In the genomic region with DNA sequence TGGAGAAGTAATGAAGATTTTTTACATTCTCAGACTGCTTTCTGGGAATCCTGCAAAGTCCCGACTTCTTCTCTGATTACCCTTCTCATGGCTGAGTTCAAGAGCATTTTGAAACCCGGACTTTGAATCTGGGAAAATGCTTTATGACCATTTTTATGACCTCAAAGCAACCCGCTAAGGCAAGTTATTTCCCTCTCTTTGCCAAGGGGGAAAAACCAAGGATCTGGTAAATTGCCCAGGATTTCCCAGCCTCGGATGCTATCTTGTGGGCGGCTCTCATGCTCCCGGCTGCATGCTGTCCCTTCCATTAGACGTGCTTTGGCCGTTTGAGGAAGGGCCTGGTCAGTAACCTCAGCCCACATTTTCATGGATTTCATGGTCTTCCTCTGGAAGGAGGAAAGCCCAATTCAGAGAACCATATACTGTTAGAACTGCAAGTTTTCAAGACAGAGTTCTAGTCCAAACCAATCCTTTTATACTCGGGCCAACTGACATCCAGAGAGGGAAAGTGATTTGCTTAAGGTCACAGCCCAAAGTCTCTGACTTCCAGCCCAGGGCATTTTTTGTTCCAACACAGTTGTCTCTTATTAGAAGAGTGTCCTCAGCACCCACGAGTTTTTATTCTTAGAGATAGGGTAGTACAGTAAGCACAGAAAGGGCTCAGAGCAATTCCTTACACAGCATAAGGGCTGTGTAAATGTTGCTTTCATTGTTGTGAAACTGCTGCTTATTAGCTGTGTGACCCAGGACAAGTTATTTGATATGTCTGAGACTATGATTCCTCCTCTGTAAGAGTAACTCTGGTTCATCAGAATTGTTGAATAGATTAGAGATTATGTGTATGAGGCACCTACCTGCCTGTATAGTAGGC, we compare ENCODE assay signal across 18 cellular contexts.
A peak's percentile ranks its signal among the peaks of the same experiment; 100 is the strongest.
DNase-seq lines count a peak whose midpoint lies in the region; ATAC-seq, FAIRE-seq and TF ChIP-seq lines count a peak whose summit lies in the region.
"Had no signal": no experiment of that assay in that cellular context is flagged by ENCODE, and none has a peak within 500 bp of the region (broad histone marks: within the 10 kb centered on the region; RNA-seq: fewer than 3 reads in every experiment).

No MANE protein-coding gene starts in this region.

- no peaks in the 10 kb centered on the region for H3K23me2 ChIP-seq in H1 (ENCODE audit: low read depth, low read length)

- H3K79me2 ChIP-seq in HepG2 (ENCODE audit: insufficient read depth, low read length) = no peaks in the 10 kb centered on the region
- peaks cover 3 to 96% of the 10 kb centered on the region in 2 experiments; a peak in 3 of 4 replicates for H3K79me2 ChIP-seq in H1 (ENCODE audit: control insufficient read depth in 1 of 2, insufficient read depth in 2 of 2, low read length in 2 of 2)

- peaks cover 4 to 30% (median 22%) of the 10 kb centered on the region in 4 donors for H3K4me1 ChIP-seq in liver (ENCODE audit: control insufficient read depth in 4 of 4, insufficient read depth in 4 of 4, low read length in 3 of 4)
- H3K4me1 ChIP-seq in HepG2 (ENCODE audit: insufficient read depth, low read length) = no peaks in the 10 kb centered on the region
- H3K4me1 ChIP-seq in H1 (replicated peaks in 1 of 4; ENCODE audit: control insufficient read depth in 3 of 4, insufficient read depth in 4 of 4, low read length in 3 of 4) = peaks cover 5 to 25% (median 17%) of the 10 kb centered on the region in 4 experiments
- H3K4me1 ChIP-seq in mucosa of rectum (ENCODE audit: control insufficient read depth in 2 of 2, insufficient read depth in 2 of 2, low read length in 2 of 2) = peaks cover 27 to 28% of the 10 kb centered on the region in 2 donors
- peaks cover 3 to 22% of the 10 kb centered on the region in 2 donors for H3K4me1 ChIP-seq in aorta (ENCODE audit: control insufficient read depth in 1 of 2, insufficient read depth in 2 of 2, low read length in 2 of 2)
- H3K4me1 ChIP-seq in foreskin keratinocyte = no peaks in the 10 kb centered on the region

- no peak overlapping the region for H2BK20ac ChIP-seq in H1 (ENCODE audit: low read length)

- H4K20me1 ChIP-seq in HepG2 (ENCODE audit: insufficient read depth, low read length) (no peaks in the 10 kb centered on the region), H1 (replicated peaks in 1 of 2; ENCODE audit: control insufficient read depth in 1 of 2, insufficient read depth in 2 of 2, low read length in 2 of 2) (peaks cover 5 to 14% of the 10 kb centered on the region in 2 experiments)

- DNase-seq in HepG2 (ENCODE audit: low spot score) (no peak), H1 (ENCODE audit: low read depth in 1 of 2, low spot score in 2 of 2) (no peak), aorta (no peak), foreskin keratinocyte (no peak), substantia nigra (lab: John Stamatoyannopoulos, UW) (no peak)
- DNase-seq: activated CD4-positive, CD25-positive, alpha-beta regulatory T cell treated with anti-CD3 and anti-CD28 coated beads, Interleukin-2, amount 50 U/mL, for 72 hours; central memory CD4-positive, alpha-beta T cell; head of caudate nucleus; NCI-H1930; NCI-H69; stimulated activated naive B cell treated with anti-CD40 and anti-IgM and Interleukin-4, amounts not matched to agents 10 μg/mL and 1 μg/mL and 100 μg/mL, for 72 hours; T-helper 17 cell had no signal

- H2BK12ac ChIP-seq in H1 (ENCODE audit: low read depth, low read length) = no peak overlapping the region

- H3K4me2 ChIP-seq in HepG2 (ENCODE audit: low read depth, low read length) = no peak overlapping the region
- no peak overlapping the region for H3K4me2 ChIP-seq in H1 (ENCODE audit: insufficient read depth in 1 of 2, low read depth in 2 of 2, low read length in 2 of 2)

- intact Hi-C loops in HepG2 (cut with micrococcal nuclease; ENCODE audit: unreplicated experiment) = no loop called here
- intact Hi-C loops in aorta (cut with DNase I) = no loop called here

- POLR2A ChIA-PET in HepG2 (lab: Yijun Ruan, JAX) (interaction anchor here (0.6 kb wide), 1 partner anchor 1132 kb away, joined by 3 read pairs; no protein-coding TSS in a partner anchor), H1 (lab: Charles Lee; ENCODE audit: partially characterized antibody) (interaction anchor here (1.4 to 3.8 kb wide), 3 partner anchors 9 to 12 kb away, joined by 5 to 21 read pairs (median 19); no protein-coding TSS in a partner anchor)

- no peak overlapping the region for H2AFZ ChIP-seq in HepG2 (ENCODE audit: low read length)
- H2AFZ ChIP-seq in H1 (ENCODE audit: low read length) = no peak overlapping the region

- TF ChIP-seq EP300 in HepG2 (IDR thresholded peaks at IDR 0.05; ENCODE audit: low read depth in 2 of 2, low read length in 2 of 2) (no peak), HepG2 (CRISPR knock-in tag; IDR thresholded peaks at IDR 0.05; ENCODE audit: borderline replicate concordance) (no peak), H1 (IDR thresholded peaks at IDR 0.05; ENCODE audit: borderline replicate concordance in 1 of 2, low read depth in 2 of 2, low read length in 2 of 2) (no peak)

- TF ChIP-seq RAD21 in liver (IDR thresholded peaks at IDR 0.05) (no peak), HepG2 (CRISPR knock-in tag; IDR thresholded peaks at IDR 0.05) (no peak), H1 (IDR thresholded peaks at IDR 0.05 in 1 of 2, conservative IDR thresholded peaks at IDR 0.05 in 1 of 2; ENCODE audit: low read depth in 2 of 2, low read length in 2 of 2) (no peak)

- H4K5ac ChIP-seq in H1 (ENCODE audit: insufficient read length, low read depth, low read length) = no peak overlapping the region

- 20% methylated on average over 10 of the region's 10 CpGs for WGBS in liver
- 5% methylated on average over 10 of the region's 10 CpGs for WGBS in HepG2 (ENCODE audit: low lambda C conversion rate)
- 85% methylated on average over 10 of the region's 10 CpGs; no CpG with 5 or more reads in 1 of the 2 experiments for WGBS in H1 (ENCODE audit: extremely low coverage in 1 of 2, insufficient coverage in 1 of 2, insufficient read length in 1 of 2, insufficient replicate concordance in 2 of 2, low coverage in 1 of 2, low lambda C conversion rate in 2 of 2, missing lambda C conversion rate in 1 of 2), 2 experiments
- 1 to 6% methylated on average over 10 of the region's 10 CpGs for WGBS in aorta, 2 donors

- FAIRE-seq in HepG2 (lab: Jason Lieb, UNC) (no peak), H1 (lab: Jason Lieb, UNC) (no peak)
- FAIRE-seq: D721Med, endometrium had no signal

- TF ChIP-seq CTCF in liver (IDR thresholded peaks at IDR 0.05; ENCODE audit: low read depth, low read length, missing input control) (no peak), HepG2 (CRISPR knock-in tag; IDR thresholded peaks at IDR 0.05) (no peak), H1 (IDR thresholded peaks at IDR 0.05; ENCODE audit: control extremely low read depth in 1 of 3, insufficient read depth in 1 of 3, low read depth in 1 of 3, low read length in 3 of 3) (no peak), foreskin keratinocyte (conservative IDR thresholded peaks at IDR 0.05) (no peak)

- ATAC-seq in HepG2 = no peak
- ATAC-seq in aorta (ENCODE audit: low FRiP score) = peak; percentile 74
- no peak for ATAC-seq in GM21737 (IDR thresholded peaks at IDR 0.05; ENCODE audit: unreplicated experiment)
- ATAC-seq in foreskin keratinocyte = no peak
- ATAC-seq: stimulated activated naive B cell treated with anti-CD40 and anti-IgM and Interleukin-4, amounts not matched to agents 10 μg/mL and 1 μg/mL and 100 μg/mL, for 72 hours; T-helper 17 cell had no signal

- no peak overlapping the region for H3K14ac ChIP-seq in H1 (ENCODE audit: insufficient read length)

- H2BK5ac ChIP-seq in H1 (ENCODE audit: low read depth, low read length) = no peak overlapping the region

- no peak overlapping the region for H4K91ac ChIP-seq in H1 (replicated peaks; ENCODE audit: insufficient read length, low read length)

- no TSS peak for BruUV-seq in HepG2 (replicated peaks; lab: Mats Ljungman, UMichigan)

- H3K9me3 ChIP-seq in liver (ENCODE audit: control insufficient read depth in 4 of 4, low read length in 3 of 4) (no peaks in the 10 kb centered on the region), HepG2 (ENCODE audit: low read length) (no peaks in the 10 kb centered on the region), H1 (ENCODE audit: insufficient read depth in 2 of 2, low read depth in 1 of 2, low read length in 1 of 2) (no peaks in the 10 kb centered on the region), mucosa of rectum (ENCODE audit: control insufficient read depth in 2 of 2, low read length in 2 of 2) (no peaks in the 10 kb centered on the region), aorta (ENCODE audit: control insufficient read depth, low read length) (no peaks in the 10 kb centered on the region)
- H3K9me3 ChIP-seq: right atrium auricular region had no signal

- H3K36me3 ChIP-seq in liver (ENCODE audit: control insufficient read depth in 4 of 4, insufficient read depth in 3 of 4, low read depth in 1 of 4, low read length in 3 of 4) (no peaks in the 10 kb centered on the region), HepG2 (replicated peaks in 1 of 2; ENCODE audit: control insufficient read depth in 1 of 2, insufficient read depth in 2 of 2, low read length in 2 of 2) (no peaks in the 10 kb centered on the region), H1 (ENCODE audit: control insufficient read depth in 2 of 4, insufficient read depth in 4 of 4, low read length in 3 of 4) (0 out of 8 replicates have a peak, but pooled peaks cover 0 to 4% (median 0%) of the 10 kb centered on the region in 4 experiments), mucosa of rectum (ENCODE audit: control insufficient read depth in 2 of 2, insufficient read depth in 2 of 2, low read length in 2 of 2) (no peaks in the 10 kb centered on the region), aorta (ENCODE audit: control insufficient read depth in 1 of 2, insufficient read depth in 2 of 2, low read length in 1 of 2) (peaks cover 0 to 2% of the 10 kb centered on the region in 2 donors)
- H3K36me3 ChIP-seq: right atrium auricular region had no signal

- H3K9ac ChIP-seq in liver (ENCODE audit: low read depth in 1 of 2, low read length in 2 of 2) (peak overlapping the region in 1 of 2 donors; percentile 40), HepG2 (ENCODE audit: insufficient read depth, low read depth, low read length) (no peak overlapping the region), H1 (replicated peaks in 1 of 4; ENCODE audit: extremely low read depth in 1 of 4, low read depth in 3 of 4, low read length in 3 of 4) (no peak overlapping the region), mucosa of rectum (ENCODE audit: low read depth in 1 of 2, low read length in 2 of 2) (no peak overlapping the region)

- no peak overlapping the region for H2BK120ac ChIP-seq in H1 (replicated peaks; ENCODE audit: low read depth, low read length)

- H2AK5ac ChIP-seq in H1 (ENCODE audit: low read depth, low read length) = no peak overlapping the region

- H3K27me3 ChIP-seq in liver (ENCODE audit: control insufficient read depth in 4 of 4, insufficient read depth in 4 of 4, low read length in 3 of 4) (no peaks in the 10 kb centered on the region), HepG2 (ENCODE audit: control insufficient read depth in 1 of 2, insufficient read depth in 2 of 2, low read length in 2 of 2) (peaks cover 0 to 25% of the 10 kb centered on the region in 2 experiments; a peak in 2 of 5 replicates), H1 (replicated peaks in 1 of 4; ENCODE audit: control insufficient read depth in 3 of 4, extremely low read depth in 1 of 4, insufficient read depth in 3 of 4, low read length in 3 of 4) (no peaks in the 10 kb centered on the region), mucosa of rectum (ENCODE audit: control insufficient read depth in 2 of 2, insufficient read depth in 2 of 2, low read length in 2 of 2) (no peaks in the 10 kb centered on the region), aorta (ENCODE audit: control insufficient read depth in 1 of 2, insufficient read depth in 2 of 2, low read length in 1 of 2) (no peaks in the 10 kb centered on the region), foreskin keratinocyte (peaks cover 31% of the 10 kb centered on the region)
- H3K27me3 ChIP-seq: right atrium auricular region had no signal

- no peak overlapping the region for H3K23ac ChIP-seq in H1 (ENCODE audit: insufficient read length)

- H3K18ac ChIP-seq in H1 (ENCODE audit: extremely low read depth, low read length) = 0 out of 2 replicates have a peak overlapping the region, but pooled peaks have one; percentile 2

- CTCF ChIA-PET in HepG2 (lab: Yijun Ruan, JAX; ENCODE audit: low intra/inter-chr PET ratio, low total read pairs) = no interaction called here
- CTCF ChIA-PET in H1 (lab: Charles Lee; ENCODE audit: partially characterized antibody) = interaction anchor here (1.3 to 3.4 kb wide), 3 partner anchors 10 to 47 kb away, joined by 3 to 23 read pairs (median 9); no protein-coding TSS in a partner anchor

- peak overlapping the region; percentile 19 to 56 for H3K27ac ChIP-seq in liver (ENCODE audit: low read depth in 1 of 2, low read length in 2 of 2)
- H3K27ac ChIP-seq in HepG2 (ENCODE audit: extremely low read length, insufficient read depth, low read length) = no peak overlapping the region
- H3K27ac ChIP-seq in H1 (ENCODE audit: low read depth, low read length) = no peak overlapping the region
- peak overlapping the region; percentile 57 to 76 for H3K27ac ChIP-seq in mucosa of rectum (ENCODE audit: low read depth in 2 of 2, low read length in 2 of 2)
- peak overlapping the region; percentile 29 to 76 for H3K27ac ChIP-seq in aorta (ENCODE audit: low read depth in 1 of 2, low read length in 2 of 2)
- no peak overlapping the region for H3K27ac ChIP-seq in foreskin keratinocyte
- H3K27ac ChIP-seq in substantia nigra (ENCODE audit: low read depth, low read length, poor library complexity, severe bottlenecking) = no peak overlapping the region

- H3K4ac ChIP-seq in H1 (replicated peaks; ENCODE audit: insufficient read length, low read depth, low read length) = no peak overlapping the region

- no peak overlapping the region for H2BK15ac ChIP-seq in H1 (ENCODE audit: low read length)

- no peak overlapping the region for H4K8ac ChIP-seq in H1 (ENCODE audit: extremely low read depth, insufficient read depth, low read length)

- H3K4me3 ChIP-seq in liver (ENCODE audit: low read depth in 1 of 3, low read length in 3 of 3) (no peak overlapping the region), HepG2 (replicated peaks in 1 of 3; ENCODE audit: insufficient read depth in 1 of 3, low read depth in 2 of 3, low read length in 3 of 3) (no peak overlapping the region), H1 (ENCODE audit: extremely low read depth in 1 of 4, insufficient read depth in 2 of 4, low read depth in 3 of 4, low read length in 4 of 4) (no peak overlapping the region), mucosa of rectum (ENCODE audit: low read length in 2 of 2) (peak overlapping the region in 1 of 2 donors; percentile 3), aorta (ENCODE audit: low read length in 2 of 2) (no peak overlapping the region)
- H3K4me3 ChIP-seq: right atrium auricular region had no signal

- in situ Hi-C loops in HepG2 (cut with HindIII; ENCODE audit: extremely low pct_ligation_motif_present, low pct_unique_long_range_greater_than_20kb) = no loop called here

- no peaks in the 10 kb centered on the region; the same call in 1 of the 2 replicates for H3K79me1 ChIP-seq in H1 (ENCODE audit: low read depth, low read length)

- TF ChIP-seq POLR2A in HepG2 (IDR thresholded peaks at IDR 0.05; ENCODE audit: insufficient read depth in 1 of 2, low read depth in 2 of 2, low read length in 2 of 2) (no peak), H1 (IDR thresholded peaks at IDR 0.05; ENCODE audit: control extremely low read depth in 1 of 2, low read depth in 2 of 2, low read length in 2 of 2) (no peak)

- no peak overlapping the region for H3K56ac ChIP-seq in H1 (replicated peaks; ENCODE audit: insufficient read length, low read depth, low read length)

Comparison
In these comparisons a context has a peak if more than half of its experiments do, and no peak if none do; other contexts are left out.
1. H3K27ac ChIP-seq: peak in liver (2 of 2), mucosa of rectum (2 of 2) and aorta (2 of 2); none in HepG2 (single experiment), H1 (single experiment), foreskin keratinocyte (single experiment) and substantia nigra (single experiment).